In genomic region chr2:38201784-38202183, GRCh38 we compare ENCODE assay signal across 27 cellular contexts.
A peak's percentile ranks its signal among the peaks of the same experiment; 100 is the strongest.
DNase-seq lines count a peak whose midpoint lies in the region; ATAC-seq and TF ChIP-seq lines count a peak whose summit lies in the region.
"Had no signal": no experiment of that assay in that cellular context is flagged by ENCODE, and none has a peak within 500 bp of the region (broad histone marks: within the 10 kb centered on the region; RNA-seq: fewer than 3 reads in every experiment).

No MANE protein-coding gene starts in this region.

- H3K79me2 ChIP-seq in SK-N-SH (ENCODE audit: insufficient read depth) = no peaks in the 10 kb centered on the region

- TF ChIP-seq POLR2A in uterus (IDR thresholded peaks at IDR 0.05) = no peak

- no peaks in the 10 kb centered on the region for H3K9me2 ChIP-seq in SK-N-SH

- no peak for TF ChIP-seq RAD21 in SK-N-SH (IDR thresholded peaks at IDR 0.05; ENCODE audit: low read length)

- DNase-seq in HCEC 1CT (peak; percentile 73), SK-N-SH (no peak), kidney glomerular epithelial cell (lab: John Stamatoyannopoulos, UW) (peak; percentile 10), uterus (no peak), retina (no peak), COLO668 (lab: John Stamatoyannopoulos, UW; ENCODE audit: unreplicated experiment) (no peak)
- DNase-seq: activated CD4-positive, alpha-beta T cell treated with anti-CD3 and anti-CD28 coated beads for 48 hours; activated naive CD4-positive, alpha-beta T cell treated with anti-CD3 and anti-CD28 coated beads, Interleukin-2, amount 10 ng/mL, durations not matched to agents 7 days and 5 days; activated T-cell treated with anti-CD3 and anti-CD28 coated beads, Interleukin-2, amount 50 U/mL, for 48 hours; caudate nucleus; CD4-positive, alpha-beta memory T cell; GF-D8; H9; head of caudate nucleus; Karpas-422; left cardiac atrium; NCI-H1105; NCI-H1930; NCI-H345; NCI-H748 treated with DMSO at 0.1 percent for 48 hours; stimulated activated CD4-positive, alpha-beta T cell treated with anti-CD3 and anti-CD28 coated beads, Interleukin-12 subunit alpha, Interleukin-12 subunit beta, amount 100 ng/mL, for 4 hours; stimulated activated CD4-positive, alpha-beta T cell treated with anti-CD3 and anti-CD28 coated beads, Interleukin-4, amount 100 ng/mL, for 24 hours; stimulated activated naive B cell treated with anti-CD40 and anti-IgM and Interleukin-4, amounts not matched to agents 10 μg/mL and 1 μg/mL and 100 μg/mL, for 72 hours had no signal

- no peaks in the 10 kb centered on the region for H3K27me3 ChIP-seq in SK-N-SH (ENCODE audit: insufficient read depth)
- no peaks in the 10 kb centered on the region for H3K27me3 ChIP-seq in uterus
- H3K27me3 ChIP-seq: right atrium auricular region had no signal

- POLR2A ChIA-PET in SK-N-SH (lab: Yijun Ruan, JAX) = interaction anchor here (1.1 kb wide), 1 partner anchor 16 kb away, joined by 3 read pairs; no protein-coding TSS in a partner anchor

- H3K36me3 ChIP-seq in SK-N-SH (replicated peaks in 1 of 2; ENCODE audit: control insufficient read depth in 1 of 2, insufficient read depth in 2 of 2, low read length in 1 of 2) = no peaks in the 10 kb centered on the region
- no peaks in the 10 kb centered on the region for H3K36me3 ChIP-seq in uterus
- H3K36me3 ChIP-seq: right atrium auricular region had no signal

- no peak overlapping the region for H3K4me2 ChIP-seq in SK-N-SH

- no peak for ATAC-seq in GM21737 (IDR thresholded peaks at IDR 0.05; ENCODE audit: unreplicated experiment)
- ATAC-seq: left cardiac atrium; stimulated activated naive B cell treated with anti-CD40 and anti-IgM and Interleukin-4, amounts not matched to agents 10 μg/mL and 1 μg/mL and 100 μg/mL, for 72 hours had no signal

- H3K9me3 ChIP-seq in SK-N-SH = no peaks in the 10 kb centered on the region
- H3K9me3 ChIP-seq in uterus = no peaks in the 10 kb centered on the region
- H3K9me3 ChIP-seq: right atrium auricular region had no signal

- H3K9ac ChIP-seq in SK-N-SH = no peak overlapping the region

- TF ChIP-seq CTCF in SK-N-SH (IDR thresholded peaks at IDR 0.05) (no peak), uterus (IDR thresholded peaks at IDR 0.05) (no peak)

- H3K4me1 ChIP-seq in SK-N-SH (ENCODE audit: control insufficient read depth in 1 of 2, insufficient read depth in 2 of 2, low read depth in 1 of 2, low read length in 1 of 2) = no peaks in the 10 kb centered on the region; a peak in 1 of 4 replicates
- peaks cover 7 to 9% of the 10 kb centered on the region in 2 donors for H3K4me1 ChIP-seq in uterus
- H3K4me1 ChIP-seq: right atrium auricular region had no signal

- CTCF ChIA-PET in SK-N-SH (lab: Yijun Ruan, JAX) = interaction anchor here (0.8 to 3.8 kb wide), 5 partner anchors 13 to 125 kb away, joined by 3 to 9 read pairs (median 3); no protein-coding TSS in a partner anchor

- H3K4me3 ChIP-seq in SK-N-SH (ENCODE audit: low read depth in 2 of 2, low read length in 1 of 2) (no peak overlapping the region), uterus (no peak overlapping the region)
- H3K4me3 ChIP-seq: right atrium auricular region, SK-N-MC had no signal

- no peak overlapping the region for H2AFZ ChIP-seq in SK-N-SH (ENCODE audit: low read depth)

- H3K27ac ChIP-seq in SK-N-SH (ENCODE audit: low read depth in 2 of 2, low read length in 1 of 2) = no peak overlapping the region
- H3K27ac ChIP-seq in uterus = peak overlapping the region; percentile 83 to 87
- H3K27ac ChIP-seq: right atrium auricular region, RWPE1, SK-N-MC had no signal

- H4K20me1 ChIP-seq in SK-N-SH (ENCODE audit: insufficient read depth) = no peaks in the 10 kb centered on the region

- no peaks in the 10 kb centered on the region for H3F3A ChIP-seq in SK-N-SH (replicated peaks; ENCODE audit: insufficient read depth)

- TF ChIP-seq EP300 in SK-N-SH (IDR thresholded peaks at IDR 0.05; ENCODE audit: borderline replicate concordance in 1 of 2, low read depth in 1 of 2, low read length in 1 of 2) = no peak

- intact Hi-C loops in uterus (cut with DNase I; ENCODE audit: low total_unique reads) = no loop called here

TF ChIP-seq in SK-N-SH, 30 proteins besides CTCF, POLR2A, EP300 and RAD21:
- TF ChIP-seq EZH2phosphoT487 (IDR thresholded peaks at IDR 0.05; ENCODE audit: borderline replicate concordance, low read depth) (no peak), GABPA (IDR thresholded peaks at IDR 0.05; ENCODE audit: low read depth) (no peak), TAF1 (IDR thresholded peaks at IDR 0.05; ENCODE audit: borderline replicate concordance, low read depth, low read length) (no peak), JUND (IDR thresholded peaks at IDR 0.05) (peak; percentile 25; the same call in 1 of the 2 replicates), PBX3 (IDR thresholded peaks at IDR 0.05) (peak; percentile 79), GATA2 (CRISPR knock-in tag; IDR thresholded peaks at IDR 0.05) (no peak), FOSL2 (IDR thresholded peaks at IDR 0.05; ENCODE audit: borderline replicate concordance, low read depth) (peak; percentile 61; the same call in 1 of the 2 replicates)

Comparison
In these comparisons a context has a peak if more than half of its experiments do, and no peak if none do; other contexts are left out.
1. DNase-seq: peak in HCEC 1CT (single experiment) and kidney glomerular epithelial cell (single experiment); none in SK-N-SH (single experiment), uterus (0 of 2), retina (single experiment) and COLO668 (single experiment).
2. H3K27ac ChIP-seq: peak in uterus (2 of 2); none in SK-N-SH (0 of 2).